ENCODE assay signal across 1 cellular context in genomic region chr7:151503902-151504714, GRCh38.
A peak's percentile ranks its signal among the peaks of the same experiment; 100 is the strongest.
TF ChIP-seq lines count a peak whose summit lies in the region.

No MANE protein-coding gene starts in this region.

TF ChIP-seq in HepG2, 621 proteins besides CTCF, POLR2A, EP300 and RAD21 (continued from another document and continues in another):
- TF ChIP-seq FOSL1 (CRISPR knock-in tag; IDR thresholded peaks at IDR 0.05; ENCODE audit: borderline replicate concordance): peak; percentile 65; the same call in 1 of the 2 replicates
- TF ChIP-seq ATF4 (CRISPR knock-in tag; IDR thresholded peaks at IDR 0.05): peak in 1 of 2 experiments; percentile 87; a peak in 2 of 4 replicates
- no peak for TF ChIP-seq JDP2 (CRISPR knock-in tag; IDR thresholded peaks at IDR 0.05; ENCODE audit: borderline replicate concordance)
- TF ChIP-seq CBX2 (IDR thresholded peaks at IDR 0.05; ENCODE audit: low read depth, low read length): no peak
- TF ChIP-seq CBX2 (CRISPR knock-in tag; IDR thresholded peaks at IDR 0.05; ENCODE audit: low read depth): no peak
- TF ChIP-seq, protein P1, sequence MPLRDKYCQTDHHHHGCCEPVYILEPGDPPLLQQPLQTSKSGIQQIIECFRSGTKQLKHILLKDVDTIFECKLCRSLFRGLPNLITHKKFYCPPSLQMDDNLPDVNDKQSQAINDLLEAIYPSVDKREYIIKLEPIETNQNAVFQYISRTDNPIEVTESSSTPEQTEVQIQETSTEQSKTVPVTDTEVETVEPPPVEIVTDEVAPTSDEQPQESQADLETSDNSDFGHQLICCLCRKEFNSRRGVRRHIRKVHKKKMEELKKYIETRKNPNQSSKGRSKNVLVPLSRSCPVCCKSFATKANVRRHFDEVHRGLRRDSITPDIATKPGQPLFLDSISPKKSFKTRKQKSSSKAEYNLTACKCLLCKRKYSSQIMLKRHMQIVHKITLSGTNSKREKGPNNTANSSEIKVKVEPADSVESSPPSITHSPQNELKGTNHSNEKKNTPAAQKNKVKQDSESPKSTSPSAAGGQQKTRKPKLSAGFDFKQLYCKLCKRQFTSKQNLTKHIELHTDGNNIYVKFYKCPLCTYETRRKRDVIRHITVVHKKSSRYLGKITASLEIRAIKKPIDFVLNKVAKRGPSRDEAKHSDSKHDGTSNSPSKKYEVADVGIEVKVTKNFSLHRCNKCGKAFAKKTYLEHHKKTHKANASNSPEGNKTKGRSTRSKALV (CRISPR knock-in tag; IDR thresholded peaks at IDR 0.05): no peak
- TF ChIP-seq TEAD3 (CRISPR knock-in tag; optimal IDR thresholded peaks at IDR 0.05; ENCODE audit: borderline replicate concordance): peak; percentile 36
- TF ChIP-seq KLF16 (CRISPR knock-in tag; IDR thresholded peaks at IDR 0.05): peak in 1 of 2 experiments; percentile 19; a peak in 1 of 4 replicates
- no peak for TF ChIP-seq NFRKB (IDR thresholded peaks at IDR 0.05)
- no peak for TF ChIP-seq ZNF496 (CRISPR knock-in tag; IDR thresholded peaks at IDR 0.05; ENCODE audit: insufficient replicate concordance)
- TF ChIP-seq, protein P2, sequence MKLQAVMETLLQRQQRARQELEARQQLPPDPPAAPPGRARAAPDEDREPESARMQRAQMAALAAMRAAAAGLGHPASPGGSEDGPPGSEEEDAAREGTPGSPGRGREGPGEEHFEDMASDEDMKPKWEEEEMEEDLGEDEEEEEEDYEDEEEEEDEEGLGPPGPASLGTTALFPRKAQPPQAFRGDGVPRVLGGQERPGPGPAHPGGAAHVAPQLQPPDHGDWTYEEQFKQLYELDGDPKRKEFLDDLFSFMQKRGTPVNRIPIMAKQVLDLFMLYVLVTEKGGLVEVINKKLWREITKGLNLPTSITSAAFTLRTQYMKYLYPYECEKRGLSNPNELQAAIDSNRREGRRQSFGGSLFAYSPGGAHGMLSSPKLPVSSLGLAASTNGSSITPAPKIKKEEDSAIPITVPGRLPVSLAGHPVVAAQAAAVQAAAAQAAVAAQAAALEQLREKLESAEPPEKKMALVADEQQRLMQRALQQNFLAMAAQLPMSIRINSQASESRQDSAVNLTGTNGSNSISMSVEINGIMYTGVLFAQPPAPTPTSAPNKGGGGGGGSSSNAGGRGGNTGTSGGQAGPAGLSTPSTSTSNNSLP (IDR thresholded peaks at IDR 0.05; ENCODE audit: low read depth, low read length): peak; percentile 71
- TF ChIP-seq, protein P3, sequence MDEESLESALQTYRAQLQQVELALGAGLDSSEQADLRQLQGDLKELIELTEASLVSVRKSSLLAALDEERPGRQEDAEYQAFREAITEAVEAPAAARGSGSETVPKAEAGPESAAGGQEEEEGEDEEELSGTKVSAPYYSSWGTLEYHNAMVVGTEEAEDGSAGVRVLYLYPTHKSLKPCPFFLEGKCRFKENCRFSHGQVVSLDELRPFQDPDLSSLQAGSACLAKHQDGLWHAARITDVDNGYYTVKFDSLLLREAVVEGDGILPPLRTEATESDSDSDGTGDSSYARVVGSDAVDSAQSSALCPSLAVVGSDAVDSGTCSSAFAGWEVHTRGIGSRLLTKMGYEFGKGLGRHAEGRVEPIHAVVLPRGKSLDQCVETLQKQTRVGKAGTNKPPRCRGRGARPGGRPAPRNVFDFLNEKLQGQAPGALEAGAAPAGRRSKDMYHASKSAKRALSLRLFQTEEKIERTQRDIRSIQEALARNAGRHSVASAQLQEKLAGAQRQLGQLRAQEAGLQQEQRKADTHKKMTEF (CRISPR knock-in tag; IDR thresholded peaks at IDR 0.05): peak; percentile 48; the same call in 1 of the 2 replicates
- no peak for TF ChIP-seq KLF11 (CRISPR knock-in tag; IDR thresholded peaks at IDR 0.05)
- TF ChIP-seq KDM6A (CRISPR knock-in tag; IDR thresholded peaks at IDR 0.05; ENCODE audit: low read depth): no peak
- no peak for TF ChIP-seq CHD2 (IDR thresholded peaks at IDR 0.05; ENCODE audit: low read depth, low read length)
- TF ChIP-seq ZNF772 (CRISPR knock-in tag; IDR thresholded peaks at IDR 0.05): no peak
- no peak for TF ChIP-seq SIN3A (IDR thresholded peaks at IDR 0.05; ENCODE audit: borderline replicate concordance, low read depth, low read length)
- TF ChIP-seq ZNF160 (CRISPR knock-in tag; IDR thresholded peaks at IDR 0.05): no peak
- no peak for TF ChIP-seq ZNF143 (CRISPR knock-in tag; IDR thresholded peaks at IDR 0.05)
- TF ChIP-seq ZNF644 (CRISPR knock-in tag; IDR thresholded peaks at IDR 0.05; ENCODE audit: low read depth): peak; percentile 71; the same call in 1 of the 2 replicates
- no peak for TF ChIP-seq ZNF17 (CRISPR knock-in tag; IDR thresholded peaks at IDR 0.05)
- no peak for TF ChIP-seq DNMT3B (CRISPR knock-in tag; conservative IDR thresholded peaks at IDR 0.05)
- no peak for TF ChIP-seq NR1H2 (CRISPR knock-in tag; IDR thresholded peaks at IDR 0.05; ENCODE audit: borderline replicate concordance, low read depth)
- TF ChIP-seq FOXK2 (IDR thresholded peaks at IDR 0.05): no peak
- TF ChIP-seq, protein P4, sequence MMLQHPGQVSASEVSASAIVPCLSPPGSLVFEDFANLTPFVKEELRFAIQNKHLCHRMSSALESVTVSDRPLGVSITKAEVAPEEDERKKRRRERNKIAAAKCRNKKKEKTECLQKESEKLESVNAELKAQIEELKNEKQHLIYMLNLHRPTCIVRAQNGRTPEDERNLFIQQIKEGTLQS (CRISPR knock-in tag; IDR thresholded peaks at IDR 0.05): peak; percentile 23; the same call in 1 of the 2 replicates
- TF ChIP-seq REPIN1 (CRISPR knock-in tag; IDR thresholded peaks at IDR 0.05; ENCODE audit: borderline replicate concordance, low read depth): no peak
- no peak for TF ChIP-seq ZNF263 (CRISPR knock-in tag; IDR thresholded peaks at IDR 0.05)
- peak; percentile 97 for TF ChIP-seq FOSL2 (CRISPR knock-in tag; IDR thresholded peaks at IDR 0.05)
- TF ChIP-seq CEBPB (IDR thresholded peaks at IDR 0.05; ENCODE audit: borderline replicate concordance, low read depth, low read length): peak; percentile 93
- TF ChIP-seq FOXA1 (IDR thresholded peaks at IDR 0.05): no peak
- peak; percentile 79 for TF ChIP-seq FOXA1 (CRISPR knock-in tag; IDR thresholded peaks at IDR 0.05)
- TF ChIP-seq, protein P5, sequence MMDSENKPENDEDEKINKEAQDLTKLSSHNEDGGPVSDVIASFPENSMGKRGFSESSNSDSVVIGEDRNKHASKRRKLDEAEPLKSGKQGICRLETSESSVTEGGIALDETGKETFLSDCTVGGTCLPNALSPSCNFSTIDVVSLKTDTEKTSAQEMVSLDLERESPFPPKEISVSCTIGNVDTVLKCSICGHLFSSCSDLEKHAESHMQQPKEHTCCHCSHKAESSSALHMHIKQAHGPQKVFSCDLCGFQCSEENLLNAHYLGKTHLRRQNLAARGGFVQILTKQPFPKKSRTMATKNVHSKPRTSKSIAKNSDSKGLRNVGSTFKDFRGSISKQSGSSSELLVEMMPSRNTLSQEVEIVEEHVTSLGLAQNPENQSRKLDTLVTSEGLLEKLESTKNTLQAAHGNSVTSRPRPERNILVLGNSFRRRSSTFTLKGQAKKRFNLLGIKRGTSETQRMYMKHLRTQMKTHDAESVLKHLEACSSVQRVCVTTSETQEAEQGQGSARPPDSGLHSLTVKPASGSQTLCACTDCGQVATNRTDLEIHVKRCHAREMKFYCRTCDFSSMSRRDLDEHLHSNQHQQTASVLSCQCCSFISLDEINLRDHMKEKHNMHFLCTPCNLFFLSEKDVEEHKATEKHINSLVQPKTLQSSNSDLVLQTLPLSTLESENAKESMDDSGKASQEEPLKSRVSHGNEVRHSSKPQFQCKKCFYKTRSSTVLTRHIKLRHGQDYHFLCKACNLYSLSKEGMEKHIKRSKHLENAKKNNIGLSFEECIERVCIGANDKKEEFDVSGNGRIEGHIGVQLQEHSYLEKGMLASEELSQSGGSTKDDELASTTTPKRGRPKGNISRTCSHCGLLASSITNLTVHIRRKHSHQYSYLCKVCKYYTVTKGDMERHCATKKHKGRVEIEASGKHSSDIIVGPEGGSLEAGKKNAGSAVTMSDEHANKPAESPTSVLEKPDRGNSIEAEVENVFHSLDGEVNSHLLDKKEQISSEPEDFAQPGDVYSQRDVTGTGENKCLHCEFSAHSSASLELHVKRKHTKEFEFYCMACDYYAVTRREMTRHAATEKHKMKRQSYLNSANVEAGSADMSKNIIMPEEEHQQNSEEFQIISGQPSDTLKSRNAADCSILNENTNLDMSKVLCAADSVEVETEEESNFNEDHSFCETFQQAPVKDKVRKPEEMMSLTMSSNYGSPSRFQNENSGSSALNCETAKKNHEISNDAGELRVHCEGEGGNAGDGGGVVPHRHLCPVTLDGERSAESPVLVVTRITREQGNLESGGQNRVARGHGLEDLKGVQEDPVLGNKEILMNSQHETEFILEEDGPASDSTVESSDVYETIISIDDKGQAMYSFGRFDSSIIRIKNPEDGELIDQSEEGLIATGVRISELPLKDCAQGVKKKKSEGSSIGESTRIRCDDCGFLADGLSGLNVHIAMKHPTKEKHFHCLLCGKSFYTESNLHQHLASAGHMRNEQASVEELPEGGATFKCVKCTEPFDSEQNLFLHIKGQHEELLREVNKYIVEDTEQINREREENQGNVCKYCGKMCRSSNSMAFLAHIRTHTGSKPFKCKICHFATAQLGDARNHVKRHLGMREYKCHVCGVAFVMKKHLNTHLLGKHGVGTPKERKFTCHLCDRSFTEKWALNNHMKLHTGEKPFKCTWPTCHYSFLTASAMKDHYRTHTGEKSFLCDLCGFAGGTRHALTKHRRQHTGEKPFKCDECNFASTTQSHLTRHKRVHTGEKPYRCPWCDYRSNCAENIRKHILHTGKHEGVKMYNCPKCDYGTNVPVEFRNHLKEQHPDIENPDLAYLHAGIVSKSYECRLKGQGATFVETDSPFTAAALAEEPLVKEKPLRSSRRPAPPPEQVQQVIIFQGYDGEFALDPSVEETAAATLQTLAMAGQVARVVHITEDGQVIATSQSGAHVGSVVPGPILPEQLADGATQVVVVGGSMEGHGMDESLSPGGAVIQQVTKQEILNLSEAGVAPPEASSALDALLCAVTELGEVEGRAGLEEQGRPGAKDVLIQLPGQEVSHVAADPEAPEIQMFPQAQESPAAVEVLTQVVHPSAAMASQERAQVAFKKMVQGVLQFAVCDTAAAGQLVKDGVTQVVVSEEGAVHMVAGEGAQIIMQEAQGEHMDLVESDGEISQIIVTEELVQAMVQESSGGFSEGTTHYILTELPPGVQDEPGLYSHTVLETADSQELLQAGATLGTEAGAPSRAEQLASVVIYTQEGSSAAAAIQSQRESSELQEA (CRISPR knock-in tag; IDR thresholded peaks at IDR 0.05; ENCODE audit: not compliant biosample characterization): no peak
- TF ChIP-seq NFE2L1 (CRISPR knock-in tag; IDR thresholded peaks at IDR 0.05; ENCODE audit: borderline replicate concordance): no peak
- TF ChIP-seq ZEB1 (IDR thresholded peaks at IDR 0.05; ENCODE audit: insufficient replicate concordance, low read depth): no peak
- TF ChIP-seq ZNF12 (CRISPR knock-in tag; IDR thresholded peaks at IDR 0.05): peak; percentile 30; the same call in 1 of the 2 replicates
- no peak for TF ChIP-seq ZSCAN12 (CRISPR knock-in tag; IDR thresholded peaks at IDR 0.05)
- TF ChIP-seq RARA (CRISPR knock-in tag; IDR thresholded peaks at IDR 0.05): peak; percentile 22; the same call in 1 of the 2 replicates
- no peak for TF ChIP-seq ZNF318 (CRISPR knock-in tag; IDR thresholded peaks at IDR 0.05)
